Comparison of ENCODE assay signal across 14 cellular contexts in genomic region chr1:66352783-66353182, GRCh38.
DNase-seq lines count a peak whose midpoint lies in the region; ATAC-seq, FAIRE-seq and TF ChIP-seq lines count a peak whose summit lies in the region.
"Had no signal": no experiment of that assay in that cellular context is flagged by ENCODE, and none has a peak within 500 bp of the region (broad histone marks: within the 10 kb centered on the region; RNA-seq: fewer than 3 reads in every experiment).

No MANE protein-coding gene starts in this region.

- intact Hi-C loops in breast epithelium (cut with DNase I; ENCODE audit: low total_unique reads), result loop anchor here (5.0 kb wide), 1 partner anchor 1205 kb away; the partner anchor contains the start of gene AK4
- intact Hi-C loops in mammary epithelial cell (cut with micrococcal nuclease), result no loop called here
- intact Hi-C loops in thyroid gland (cut with DNase I), result no loop called here
- intact Hi-C loops in testis (cut with DNase I; ENCODE audit: low total_unique reads), result no loop called here

- CTCF ChIA-PET in mammary epithelial cell (lab: Charles Lee; ENCODE audit: low non-redundant PET), result no interaction called here

- H3K4me3 ChIP-seq in breast epithelium (peak overlapping the region in 1 of 3 donors; percentile 41), mammary epithelial cell (replicated peaks in 1 of 3; ENCODE audit: insufficient read depth in 1 of 3, low read depth in 2 of 3, low read length in 3 of 3) (no peak overlapping the region), thyroid gland (replicated peaks in 1 of 3) (no peak overlapping the region), testis (no peak overlapping the region)
- H3K4me3 ChIP-seq: ascending aorta, ovary had no signal

- H3K27ac Mint-ChIP-seq in activated naive CD4-positive, alpha-beta T cell treated with anti-CD3 and anti-CD28 coated beads, Interleukin-2, amount 50 U/mL, for 72 hours, result peak overlapping the region; percentile 87 to 98

- no peaks in the 10 kb centered on the region for H4K20me1 ChIP-seq in mammary epithelial cell (ENCODE audit: insufficient read depth, low read length)

- in situ Hi-C loops in mammary epithelial cell (cut with MboI; ENCODE audit: low sequenced_read_pairs in 2 of 2), result no loop called here

- H3K4me1 ChIP-seq in breast epithelium, result peaks cover 4 to 9% of the 10 kb centered on the region in 2 donors
- no peaks in the 10 kb centered on the region for H3K4me1 ChIP-seq in mammary epithelial cell (ENCODE audit: insufficient read depth, low read length)
- peaks cover 28 to 52% of the 10 kb centered on the region in 2 donors for H3K4me1 ChIP-seq in thyroid gland
- H3K4me1 ChIP-seq in testis, result peaks cover 6% of the 10 kb centered on the region
- H3K4me1 ChIP-seq: ascending aorta had no signal

- ATAC-seq in activated naive CD4-positive, alpha-beta T cell treated with anti-CD3 and anti-CD28 coated beads, Interleukin-2, amount 50 U/mL, for 72 hours, result no peak

- BruUV-seq in mammary epithelial cell (replicated peaks; lab: Mats Ljungman, UMichigan), result no TSS peak

- peaks cover 31 to 44% of the 10 kb centered on the region in 2 donors for H3K36me3 Mint-ChIP-seq in activated naive CD4-positive, alpha-beta T cell treated with anti-CD3 and anti-CD28 coated beads, Interleukin-2, amount 50 U/mL, for 72 hours

- no peak overlapping the region for H3K4me2 ChIP-seq in mammary epithelial cell (ENCODE audit: insufficient read depth, low read depth, low read length)

- no peaks in the 10 kb centered on the region for H3K9me3 ChIP-seq in breast epithelium
- no peaks in the 10 kb centered on the region for H3K9me3 ChIP-seq in mammary epithelial cell (replicated peaks; ENCODE audit: insufficient read depth, low read length)
- no peaks in the 10 kb centered on the region for H3K9me3 ChIP-seq in thyroid gland
- no peaks in the 10 kb centered on the region for H3K9me3 ChIP-seq in testis
- H3K9me3 ChIP-seq: ascending aorta, ovary had no signal

- H3K9me3 Mint-ChIP-seq in activated naive CD4-positive, alpha-beta T cell treated with anti-CD3 and anti-CD28 coated beads, Interleukin-2, amount 50 U/mL, for 72 hours, result peaks cover 0 to 5% of the 10 kb centered on the region in 2 donors

- TF ChIP-seq CTCF in breast epithelium (IDR thresholded peaks at IDR 0.05) (no peak), mammary epithelial cell (conservative IDR thresholded peaks at IDR 0.05 in 1 of 2, IDR thresholded peaks at IDR 0.05 in 1 of 2; ENCODE audit: extremely low read depth in 1 of 2, insufficient read depth in 1 of 2, low read depth in 1 of 2, low read length in 2 of 2) (no peak), thyroid gland (IDR thresholded peaks at IDR 0.05) (no peak), testis (IDR thresholded peaks at IDR 0.05) (no peak)

- FAIRE-seq in islet of Langerhans (lab: Jason Lieb, UNC) (peak; percentile 33), frontal cortex (lab: Jason Lieb, UNC) (no peak)

- no peak overlapping the region for H3K9ac ChIP-seq in mammary epithelial cell (ENCODE audit: insufficient read depth, low read length)

- H3K36me3 ChIP-seq in breast epithelium (no peaks in the 10 kb centered on the region), mammary epithelial cell (ENCODE audit: insufficient read depth, low read length) (no peaks in the 10 kb centered on the region), thyroid gland (no peaks in the 10 kb centered on the region), testis (ENCODE audit: low read depth, missing control alignments) (no peaks in the 10 kb centered on the region)
- H3K36me3 ChIP-seq: ascending aorta, ovary had no signal

- no peaks in the 10 kb centered on the region for H3K79me2 ChIP-seq in mammary epithelial cell (ENCODE audit: insufficient read depth, low read length)

- dilution Hi-C loops in mammary epithelial cell (cut with HindIII; ENCODE audit: low sequenced_read_pairs), result no loop called here

- DNase-seq in breast epithelium (ENCODE audit: low spot score in 2 of 2) (no peak), mammary epithelial cell (no peak), thyroid gland (no peak), testis (no peak), kidney glomerular epithelial cell (lab: John Stamatoyannopoulos, UW) (no peak), frontal cortex (ENCODE audit: low spot score in 2 of 2) (no peak)
- DNase-seq in activated naive CD4-positive, alpha-beta T cell treated with anti-CD3 and anti-CD28 coated beads, Interleukin-2, amount 50 U/mL, for 72 hours (ENCODE audit: low spot score in 2 of 2), result no peak
- DNase-seq: activated CD4-positive, alpha-beta T cell treated with anti-CD3 and anti-CD28 coated beads for 48 hours; ovary; SHP77 treated with DMSO at 0.1 percent for 48 hours; stimulated activated CD4-positive, alpha-beta T cell treated with anti-CD3 and anti-CD28 coated beads, Interleukin-2, amount 100 ng/mL, for 48 hours had no signal

- H3K27ac ChIP-seq in breast epithelium (peak overlapping the region; percentile 80 to 83), mammary epithelial cell (ENCODE audit: insufficient read depth, low read depth, low read length) (no peak overlapping the region), thyroid gland (peak overlapping the region in 2 of 3 donors; percentile 13 to 52), testis (no peak overlapping the region)
- H3K27ac ChIP-seq: ascending aorta, HL-60, ovary had no signal

- H2AFZ ChIP-seq in mammary epithelial cell (ENCODE audit: low read depth, low read length), result no peak overlapping the region

- H3K27me3 ChIP-seq in breast epithelium (no peaks in the 10 kb centered on the region), mammary epithelial cell (ENCODE audit: insufficient read depth, low read length) (peaks cover 11% of the 10 kb centered on the region), thyroid gland (no peaks in the 10 kb centered on the region), testis (no peaks in the 10 kb centered on the region)
- H3K27me3 ChIP-seq: ascending aorta, ovary had no signal

- TF ChIP-seq POLR2A in breast epithelium (IDR thresholded peaks at IDR 0.05) (no peak), thyroid gland (IDR thresholded peaks at IDR 0.05) (no peak), testis (IDR thresholded peaks at IDR 0.05) (no peak)

- WGBS in mammary epithelial cell (ENCODE audit: low coverage, missing lambda C conversion rate), result 22% methylated on average over 3 of the region's 3 CpGs
- WGBS in thyroid gland, 2 donors, result 53 to 60% methylated on average over 3 of the region's 3 CpGs
- WGBS in testis, 2 donors, result 66 to 84% methylated on average over 3 of the region's 3 CpGs

Comparison
In these comparisons a context has a peak if more than half of its experiments do, and no peak if none do; other contexts are left out.
1. H3K27ac ChIP-seq: peak in breast epithelium (2 of 2) and thyroid gland (2 of 3); none in mammary epithelial cell (single experiment) and testis (0 of 2).